ENCODE assay signal across 1 cellular context in the genomic region with DNA sequence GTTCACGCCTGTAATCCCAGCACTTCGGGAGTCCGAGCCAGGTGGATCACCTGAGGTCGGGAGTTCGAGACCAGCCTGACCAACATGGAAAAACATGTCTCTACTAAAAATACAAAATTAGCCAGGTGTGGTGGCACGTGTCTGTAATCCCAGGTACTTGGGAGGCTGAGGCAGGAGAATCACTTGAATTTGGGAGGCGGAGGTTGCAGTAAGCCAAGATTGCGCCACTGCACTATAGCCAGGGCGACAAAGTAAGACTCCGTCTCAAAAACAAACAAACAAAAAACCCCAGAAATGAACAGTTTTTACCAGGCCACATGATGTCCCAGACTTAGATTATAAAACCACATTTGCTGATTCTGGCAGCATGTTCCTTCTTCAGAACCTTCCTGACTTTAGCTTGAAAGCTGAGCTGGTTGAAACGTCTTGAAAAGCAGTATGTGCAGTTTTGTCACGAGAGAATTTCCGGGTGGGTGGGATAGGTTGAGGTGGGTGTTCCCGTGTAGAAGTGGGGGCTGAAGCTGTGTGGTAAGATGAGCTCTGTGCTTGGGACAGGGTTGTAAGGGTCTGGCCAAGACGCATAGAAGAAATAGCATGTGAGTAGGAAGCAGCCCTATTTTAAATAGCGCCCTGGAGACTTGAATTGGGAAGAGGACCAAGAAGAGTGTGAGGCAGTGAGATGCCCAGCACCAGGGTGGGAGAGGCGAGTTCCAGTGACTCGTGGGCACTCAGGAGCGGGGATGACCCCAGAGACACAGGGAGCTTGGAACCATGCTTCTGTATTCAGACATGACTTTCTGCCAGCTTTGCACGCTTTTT.
TF ChIP-seq lines count a peak whose summit lies in the region.

No MANE protein-coding gene starts in this region.

TF ChIP-seq in GM23338, 12 proteins besides CTCF, POLR2A, EP300 and RAD21 (continued from another document):
- TF ChIP-seq, protein P1, sequence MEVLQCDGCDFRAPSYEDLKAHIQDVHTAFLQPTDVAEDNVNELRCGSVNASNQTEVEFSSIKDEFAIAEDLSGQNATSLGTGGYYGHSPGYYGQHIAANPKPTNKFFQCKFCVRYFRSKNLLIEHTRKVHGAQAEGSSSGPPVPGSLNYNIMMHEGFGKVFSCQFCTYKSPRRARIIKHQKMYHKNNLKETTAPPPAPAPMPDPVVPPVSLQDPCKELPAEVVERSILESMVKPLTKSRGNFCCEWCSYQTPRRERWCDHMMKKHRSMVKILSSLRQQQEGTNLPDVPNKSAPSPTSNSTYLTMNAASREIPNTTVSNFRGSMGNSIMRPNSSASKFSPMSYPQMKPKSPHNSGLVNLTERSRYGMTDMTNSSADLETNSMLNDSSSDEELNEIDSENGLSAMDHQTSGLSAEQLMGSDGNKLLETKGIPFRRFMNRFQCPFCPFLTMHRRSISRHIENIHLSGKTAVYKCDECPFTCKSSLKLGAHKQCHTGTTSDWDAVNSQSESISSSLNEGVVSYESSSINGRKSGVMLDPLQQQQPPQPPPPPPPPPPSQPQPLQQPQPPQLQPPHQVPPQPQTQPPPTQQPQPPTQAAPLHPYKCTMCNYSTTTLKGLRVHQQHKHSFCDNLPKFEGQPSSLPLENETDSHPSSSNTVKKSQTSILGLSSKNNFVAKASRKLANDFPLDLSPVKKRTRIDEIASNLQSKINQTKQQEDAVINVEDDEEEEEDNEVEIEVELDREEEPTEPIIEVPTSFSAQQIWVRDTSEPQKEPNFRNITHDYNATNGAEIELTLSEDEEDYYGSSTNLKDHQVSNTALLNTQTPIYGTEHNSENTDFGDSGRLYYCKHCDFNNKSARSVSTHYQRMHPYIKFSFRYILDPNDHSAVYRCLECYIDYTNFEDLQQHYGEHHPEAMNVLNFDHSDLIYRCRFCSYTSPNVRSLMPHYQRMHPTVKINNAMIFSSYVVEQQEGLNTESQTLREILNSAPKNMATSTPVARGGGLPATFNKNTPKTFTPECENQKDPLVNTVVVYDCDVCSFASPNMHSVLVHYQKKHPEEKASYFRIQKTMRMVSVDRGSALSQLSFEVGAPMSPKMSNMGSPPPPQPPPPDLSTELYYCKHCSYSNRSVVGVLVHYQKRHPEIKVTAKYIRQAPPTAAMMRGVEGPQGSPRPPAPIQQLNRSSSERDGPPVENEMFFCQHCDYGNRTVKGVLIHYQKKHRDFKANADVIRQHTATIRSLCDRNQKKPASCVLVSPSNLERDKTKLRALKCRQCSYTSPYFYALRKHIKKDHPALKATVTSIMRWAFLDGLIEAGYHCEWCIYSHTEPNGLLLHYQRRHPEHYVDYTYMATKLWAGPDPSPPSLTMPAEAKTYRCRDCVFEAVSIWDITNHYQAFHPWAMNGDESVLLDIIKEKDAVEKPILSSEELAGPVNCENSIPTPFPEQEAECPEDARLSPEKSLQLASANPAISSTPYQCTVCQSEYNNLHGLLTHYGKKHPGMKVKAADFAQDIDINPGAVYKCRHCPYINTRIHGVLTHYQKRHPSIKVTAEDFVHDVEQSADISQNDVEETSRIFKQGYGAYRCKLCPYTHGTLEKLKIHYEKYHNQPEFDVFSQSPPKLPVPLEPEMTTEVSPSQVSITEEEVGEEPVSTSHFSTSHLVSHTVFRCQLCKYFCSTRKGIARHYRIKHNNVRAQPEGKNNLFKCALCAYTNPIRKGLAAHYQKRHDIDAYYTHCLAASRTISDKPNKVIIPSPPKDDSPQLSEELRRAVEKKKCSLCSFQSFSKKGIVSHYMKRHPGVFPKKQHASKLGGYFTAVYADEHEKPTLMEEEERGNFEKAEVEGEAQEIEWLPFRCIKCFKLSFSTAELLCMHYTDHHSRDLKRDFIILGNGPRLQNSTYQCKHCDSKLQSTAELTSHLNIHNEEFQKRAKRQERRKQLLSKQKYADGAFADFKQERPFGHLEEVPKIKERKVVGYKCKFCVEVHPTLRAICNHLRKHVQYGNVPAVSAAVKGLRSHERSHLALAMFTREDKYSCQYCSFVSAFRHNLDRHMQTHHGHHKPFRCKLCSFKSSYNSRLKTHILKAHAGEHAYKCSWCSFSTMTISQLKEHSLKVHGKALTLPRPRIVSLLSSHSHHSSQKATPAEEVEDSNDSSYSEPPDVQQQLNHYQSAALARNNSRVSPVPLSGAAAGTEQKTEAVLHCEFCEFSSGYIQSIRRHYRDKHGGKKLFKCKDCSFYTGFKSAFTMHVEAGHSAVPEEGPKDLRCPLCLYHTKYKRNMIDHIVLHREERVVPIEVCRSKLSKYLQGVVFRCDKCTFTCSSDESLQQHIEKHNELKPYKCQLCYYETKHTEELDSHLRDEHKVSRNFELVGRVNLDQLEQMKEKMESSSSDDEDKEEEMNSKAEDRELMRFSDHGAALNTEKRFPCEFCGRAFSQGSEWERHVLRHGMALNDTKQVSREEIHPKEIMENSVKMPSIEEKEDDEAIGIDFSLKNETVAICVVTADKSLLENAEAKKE (CRISPR knock-in tag; IDR thresholded peaks at IDR 0.05) = no peak
- no peak for TF ChIP-seq POLR2AphosphoS5 (IDR thresholded peaks at IDR 0.05; ENCODE audit: low read depth)
- TF ChIP-seq, protein P2, sequence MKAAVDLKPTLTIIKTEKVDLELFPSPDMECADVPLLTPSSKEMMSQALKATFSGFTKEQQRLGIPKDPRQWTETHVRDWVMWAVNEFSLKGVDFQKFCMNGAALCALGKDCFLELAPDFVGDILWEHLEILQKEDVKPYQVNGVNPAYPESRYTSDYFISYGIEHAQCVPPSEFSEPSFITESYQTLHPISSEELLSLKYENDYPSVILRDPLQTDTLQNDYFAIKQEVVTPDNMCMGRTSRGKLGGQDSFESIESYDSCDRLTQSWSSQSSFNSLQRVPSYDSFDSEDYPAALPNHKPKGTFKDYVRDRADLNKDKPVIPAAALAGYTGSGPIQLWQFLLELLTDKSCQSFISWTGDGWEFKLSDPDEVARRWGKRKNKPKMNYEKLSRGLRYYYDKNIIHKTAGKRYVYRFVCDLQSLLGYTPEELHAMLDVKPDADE (IDR thresholded peaks at IDR 0.05) = no peak
- TF ChIP-seq JUNB (IDR thresholded peaks at IDR 0.05; ENCODE audit: unreplicated experiment) = no peak
- TF ChIP-seq EZH2phosphoT487 (IDR thresholded peaks at IDR 0.05; ENCODE audit: unreplicated experiment) = no peak
- no peak for TF ChIP-seq ZNF331 (CRISPR knock-in tag; IDR thresholded peaks at IDR 0.05; ENCODE audit: low read depth)
